Comparison of ENCODE assay signal across 8 cellular contexts in genomic region chr20:49282584-49283171, GRCh38. TPM values are rescaled to one million over a fixed set of nuclear protein-coding genes. Genes with fewer than 3 reads are reported as not detected.
A peak's percentile ranks its signal among the peaks of the same experiment; 100 is the strongest.
DNase-seq lines count a peak whose midpoint lies in the region; ATAC-seq and TF ChIP-seq lines count a peak whose summit lies in the region.

No MANE protein-coding gene starts in this region.

- DNase-seq in CD4-positive, CD25-positive, alpha-beta regulatory T cell = no peak
- DNase-seq in HFFc6 (no peak), mesenteric fat pad (ENCODE audit: low spot score) (peak; percentile 47), pons (ENCODE audit: low spot score) (no peak), omental fat pad (ENCODE audit: low spot score) (no peak), NCI-H1436 (lab: John Stamatoyannopoulos, UW) (no peak), RPMI8226 (no peak)
- DNase-seq in activated naive CD8-positive, alpha-beta T cell treated with anti-CD3 and anti-CD28 coated beads for 36 hours = no peak

- H3K36me3 ChIP-seq in CD4-positive, CD25-positive, alpha-beta regulatory T cell (ENCODE audit: control insufficient read depth, insufficient read depth, low read length) = peaks cover 84% of the 10 kb centered on the region

- peaks cover 0 to 82% (median 39%) of the 10 kb centered on the region in 7 donors for H3K9me3 Mint-ChIP-seq in CD4-positive, CD25-positive, alpha-beta regulatory T cell
- peaks cover 91% of the 10 kb centered on the region for H3K9me3 Mint-ChIP-seq in HFFc6
- peaks cover 62% of the 10 kb centered on the region for H3K9me3 Mint-ChIP-seq in activated naive CD8-positive, alpha-beta T cell treated with anti-CD3 and anti-CD28 coated beads for 36 hours

- H3K27me3 ChIP-seq in CD4-positive, CD25-positive, alpha-beta regulatory T cell (ENCODE audit: control insufficient read depth, insufficient read depth, low read length) = no peaks in the 10 kb centered on the region

- TF ChIP-seq CTCF in HFFc6 (IDR thresholded peaks at IDR 0.05) (no peak), omental fat pad (IDR thresholded peaks at IDR 0.05) (no peak)

- peaks cover 23% of the 10 kb centered on the region for H3K4me1 ChIP-seq in CD4-positive, CD25-positive, alpha-beta regulatory T cell (ENCODE audit: control insufficient read depth, insufficient read depth, low read length, poor library complexity, severe bottlenecking)

- H3K27me3 Mint-ChIP-seq in CD4-positive, CD25-positive, alpha-beta regulatory T cell = peaks cover 10% of the 10 kb centered on the region
- H3K27me3 Mint-ChIP-seq in HFFc6 (ENCODE audit: insufficient read depth) = peaks cover 70% of the 10 kb centered on the region
- H3K27me3 Mint-ChIP-seq in activated naive CD8-positive, alpha-beta T cell treated with anti-CD3 and anti-CD28 coated beads for 36 hours = peaks cover 69% of the 10 kb centered on the region

- H3K4me3 Mint-ChIP-seq in CD4-positive, CD25-positive, alpha-beta regulatory T cell = peak overlapping the region; percentile 77 to 98 (median 91)
- peak overlapping the region; percentile 100 for H3K4me3 Mint-ChIP-seq in HFFc6
- peak overlapping the region; percentile 100 for H3K4me3 Mint-ChIP-seq in activated naive CD8-positive, alpha-beta T cell treated with anti-CD3 and anti-CD28 coated beads for 36 hours

- peak overlapping the region; percentile 34 for H3K27ac ChIP-seq in CD4-positive, CD25-positive, alpha-beta regulatory T cell (ENCODE audit: insufficient read depth, low read length, poor library complexity, severe bottlenecking)

- peaks cover 73 to 81% of the 10 kb centered on the region in 2 experiments for H3K9me3 ChIP-seq in CD4-positive, CD25-positive, alpha-beta regulatory T cell (ENCODE audit: control insufficient read depth in 2 of 2, low read length in 2 of 2)

- peak overlapping the region; percentile 48 to 96 (median 73) for H3K27ac Mint-ChIP-seq in CD4-positive, CD25-positive, alpha-beta regulatory T cell
- H3K27ac Mint-ChIP-seq in HFFc6 = peak overlapping the region; percentile 99
- H3K27ac Mint-ChIP-seq in activated naive CD8-positive, alpha-beta T cell treated with anti-CD3 and anti-CD28 coated beads for 36 hours = peak overlapping the region; percentile 100

- H3K36me3 Mint-ChIP-seq in CD4-positive, CD25-positive, alpha-beta regulatory T cell = peaks cover 84% of the 10 kb centered on the region
- peaks cover 94% of the 10 kb centered on the region for H3K36me3 Mint-ChIP-seq in HFFc6 (ENCODE audit: low read depth)
- H3K36me3 Mint-ChIP-seq in activated naive CD8-positive, alpha-beta T cell treated with anti-CD3 and anti-CD28 coated beads for 36 hours = peaks cover 96% of the 10 kb centered on the region

- ATAC-seq in CD4-positive, CD25-positive, alpha-beta regulatory T cell (ENCODE audit: low read depth in 2 of 2) = no peak
- ATAC-seq in omental fat pad (ENCODE audit: low FRiP score) = no peak

- peaks cover 24 to 76% (median 52%) of the 10 kb centered on the region in 4 donors for H3K4me1 Mint-ChIP-seq in CD4-positive, CD25-positive, alpha-beta regulatory T cell
- peaks cover 83% of the 10 kb centered on the region for H3K4me1 Mint-ChIP-seq in HFFc6 (ENCODE audit: low read depth)
- peaks cover 86% of the 10 kb centered on the region for H3K4me1 Mint-ChIP-seq in activated naive CD8-positive, alpha-beta T cell treated with anti-CD3 and anti-CD28 coated beads for 36 hours

- peak overlapping the region; percentile 12 for H3K4me3 ChIP-seq in CD4-positive, CD25-positive, alpha-beta regulatory T cell (ENCODE audit: low read depth, low read length)

RNA-seq across cellular contexts. Expression of gene ZNFX1, which starts 4.8 kb away (rescaled TPM):
- total RNA-seq in CD4-positive, CD25-positive, alpha-beta regulatory T cell = 64.6 TPM
- polyA plus RNA-seq in CD4-positive, CD25-positive, alpha-beta regulatory T cell = 10 to 100 TPM; 35.4 to 55.1 (median 50.2) TPM
- 10 to 100 TPM; 36.1 to 41.0 (median 38.7) TPM for total RNA-seq in HFFc6 (2021; fragmentation: NEBNext Ultra II Directional; extraction: Animal tissue kit (Norgen Biotek cat#: 25700))
- 10 to 100 TPM; 45.8 to 48.0 TPM for total RNA-seq in activated naive CD8-positive, alpha-beta T cell treated with anti-CD3 and anti-CD28 coated beads for 36 hours
- total RNA-seq in mesenteric fat pad (43.4 TPM), omental fat pad (100 to 1,000 TPM in 1 of 4 donors, 10 to 100 TPM in 3; 40.5 to 106 (median 54.8) TPM)
